Comparison of ENCODE assay signal across 14 cellular contexts in the genomic region with DNA sequence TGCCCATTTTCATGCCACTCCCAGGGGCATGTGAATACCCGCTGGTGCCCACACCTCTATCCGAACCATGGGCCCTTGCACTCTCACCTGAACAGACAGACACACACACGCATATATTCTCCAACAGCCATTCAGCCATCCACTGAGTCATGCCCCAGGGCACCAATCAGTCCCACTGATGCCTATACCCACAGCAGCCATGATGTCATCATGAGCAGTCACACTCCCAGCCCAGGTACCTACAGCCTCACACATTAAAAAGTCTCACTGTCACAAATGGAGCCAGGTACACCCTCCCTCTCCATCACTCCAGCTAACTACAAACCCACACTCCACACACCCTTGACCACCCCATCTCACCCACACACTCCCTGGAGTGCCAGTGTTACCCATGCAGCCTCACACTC. TPM values are rescaled to one million over a fixed set of nuclear protein-coding genes. Genes with fewer than 3 reads are reported as not detected.
DNase-seq lines count a peak whose midpoint lies in the region; ATAC-seq, FAIRE-seq and TF ChIP-seq lines count a peak whose summit lies in the region.
"Had no signal": no experiment of that assay in that cellular context is flagged by ENCODE, and none has a peak within 500 bp of the region (broad histone marks: within the 10 kb centered on the region; RNA-seq: fewer than 3 reads in every experiment).

No MANE protein-coding gene starts in this region.

- TF ChIP-seq POLR2A in thyroid gland (IDR thresholded peaks at IDR 0.05) (no peak), prostate gland (IDR thresholded peaks at IDR 0.05) (no peak)

- H3K27ac ChIP-seq in effector memory CD4-positive, alpha-beta T cell (ENCODE audit: insufficient read depth, low read length, poor library complexity, severe bottlenecking), result peak overlapping the region; percentile 88
- H3K27ac ChIP-seq in thyroid gland (no peak overlapping the region), prostate gland (no peak overlapping the region)

- peak overlapping the region; percentile 84 for H3K27ac Mint-ChIP-seq in activated CD4-positive, alpha-beta memory T cell treated with anti-CD3 and anti-CD28 coated beads for 36 hours

- H3K4me3 Mint-ChIP-seq in activated CD4-positive, alpha-beta memory T cell treated with anti-CD3 and anti-CD28 coated beads for 36 hours, result no peak overlapping the region
- H3K4me3 Mint-ChIP-seq: type B pancreatic cell had no signal

- H3K36me3 ChIP-seq in effector memory CD4-positive, alpha-beta T cell (ENCODE audit: control insufficient read depth, insufficient read depth, low read length), result peaks cover 61% of the 10 kb centered on the region
- H3K36me3 ChIP-seq in thyroid gland, result peaks cover 5 to 6% of the 10 kb centered on the region in 2 donors
- H3K36me3 ChIP-seq in prostate gland, result no peaks in the 10 kb centered on the region

- POLR2A ChIA-PET in activated CD4-positive, alpha-beta memory T cell treated with anti-CD3 and anti-CD28 coated beads for 36 hours (lab: Charles Lee), result no interaction called here

- intact Hi-C loops in activated CD4-positive, alpha-beta memory T cell treated with anti-CD3 and anti-CD28 coated beads for 36 hours (cut with micrococcal nuclease), result loop anchor here (10.0 kb wide), 1 partner anchor 1186 kb away; no protein-coding TSS in a partner anchor
- intact Hi-C loops in thyroid gland (cut with DNase I) (no loop called here), prostate gland (cut with DNase I) (no loop called here)

- CTCF ChIA-PET in activated CD4-positive, alpha-beta memory T cell treated with anti-CD3 and anti-CD28 coated beads for 36 hours (lab: Charles Lee), result no interaction called here

- no peak overlapping the region for H3K4me3 ChIP-seq in effector memory CD4-positive, alpha-beta T cell (ENCODE audit: insufficient read depth, low read depth, low read length, poor library complexity, severe bottlenecking)
- no peak overlapping the region for H3K4me3 ChIP-seq in thyroid gland (replicated peaks in 1 of 3)
- no peak overlapping the region for H3K4me3 ChIP-seq in prostate gland

- H3K4me1 ChIP-seq in effector memory CD4-positive, alpha-beta T cell (ENCODE audit: control insufficient read depth, insufficient read depth, low read length, poor library complexity, severe bottlenecking), result peaks cover 86% of the 10 kb centered on the region
- H3K4me1 ChIP-seq in thyroid gland, result peaks cover 0 to 34% of the 10 kb centered on the region in 2 donors
- H3K4me1 ChIP-seq in prostate gland (replicated peaks), result no peaks in the 10 kb centered on the region

- no peak for ATAC-seq in GM21360 (IDR thresholded peaks at IDR 0.05; ENCODE audit: unreplicated experiment)
- ATAC-seq: left colon had no signal

- H3K36me3 Mint-ChIP-seq in activated CD4-positive, alpha-beta memory T cell treated with anti-CD3 and anti-CD28 coated beads for 36 hours, result peaks cover 43% of the 10 kb centered on the region
- H3K36me3 Mint-ChIP-seq: type B pancreatic cell had no signal

- peaks cover 95% of the 10 kb centered on the region for H3K4me1 Mint-ChIP-seq in activated CD4-positive, alpha-beta memory T cell treated with anti-CD3 and anti-CD28 coated beads for 36 hours (ENCODE audit: low read depth)

- no peaks in the 10 kb centered on the region for H3K27me3 ChIP-seq in effector memory CD4-positive, alpha-beta T cell (replicated peaks; ENCODE audit: control insufficient read depth, insufficient read depth, low read length, poor library complexity, severe bottlenecking)
- H3K27me3 ChIP-seq in thyroid gland, result no peaks in the 10 kb centered on the region
- H3K27me3 ChIP-seq in prostate gland (replicated peaks; ENCODE audit: insufficient read depth), result no peaks in the 10 kb centered on the region

- H3K27me3 Mint-ChIP-seq in activated CD4-positive, alpha-beta memory T cell treated with anti-CD3 and anti-CD28 coated beads for 36 hours, result no peaks in the 10 kb centered on the region
- H3K27me3 Mint-ChIP-seq: type B pancreatic cell had no signal

- no peaks in the 10 kb centered on the region for H3K9me3 Mint-ChIP-seq in activated CD4-positive, alpha-beta memory T cell treated with anti-CD3 and anti-CD28 coated beads for 36 hours
- H3K9me3 Mint-ChIP-seq: type B pancreatic cell had no signal

- FAIRE-seq in HTR-8/SVneo (lab: Jason Lieb, UNC), result peak; percentile 36
- FAIRE-seq: D721Med, frontal cortex, GM12891 had no signal

- no peaks in the 10 kb centered on the region for H3K9me3 ChIP-seq in effector memory CD4-positive, alpha-beta T cell (ENCODE audit: control insufficient read depth, low read length)
- H3K9me3 ChIP-seq in thyroid gland (no peaks in the 10 kb centered on the region), prostate gland (no peaks in the 10 kb centered on the region)

- DNase-seq in HTR-8/SVneo (ENCODE audit: insufficient read length, low spot score), result no peak
- DNase-seq in activated CD4-positive, alpha-beta memory T cell treated with anti-CD3 and anti-CD28 coated beads for 36 hours, result peak; percentile 73
- DNase-seq in effector memory CD4-positive, alpha-beta T cell, result no peak
- DNase-seq in stimulated activated CD4-positive, alpha-beta T cell treated with anti-CD3 and anti-CD28 coated beads, Interleukin-4, amount 100 ng/mL, for 24 hours, result peak; percentile 68
- DNase-seq in thyroid gland, result no peak
- DNase-seq in DMS 273 (lab: John Stamatoyannopoulos, UW; ENCODE audit: unreplicated experiment), result no peak
- DNase-seq in prostate gland (ENCODE audit: low spot score), result no peak
- DNase-seq: left colon, NCI-H774 had no signal

- WGBS in thyroid gland, 2 donors, result 93 to 100% methylated on average over 3 of the region's 3 CpGs
- 89% methylated on average over 3 of the region's 3 CpGs for WGBS in prostate gland

- no peak for TF ChIP-seq CTCF in thyroid gland (IDR thresholded peaks at IDR 0.05)
- TF ChIP-seq CTCF in prostate gland (IDR thresholded peaks at IDR 0.05), result no peak

RNA-seq across cellular contexts. Expression of a gene that starts 12.2 kb away (rescaled TPM):
- total RNA-seq in activated CD4-positive, alpha-beta memory T cell treated with anti-CD3 and anti-CD28 coated beads for 36 hours, result 100 to 1,000 TPM; 112 TPM
- 10 to 100 TPM; 20.0 to 27.2 (median 21.3) TPM for total RNA-seq in thyroid gland
- total RNA-seq in prostate gland, result 10 to 100 TPM; 23.1 to 40.2 TPM

RNA-seq across cellular contexts. Expression of a gene that starts 41.5 kb away (rescaled TPM):
- under 1 TPM; 0.63 to 0.76 TPM for total RNA-seq in activated CD4-positive, alpha-beta memory T cell treated with anti-CD3 and anti-CD28 coated beads for 36 hours
- not detected for total RNA-seq in thyroid gland
- total RNA-seq in prostate gland, result under 1 TPM in 1 of 2 donors, not detected in 1; 0.11 TPM
- total RNA-seq: frontal cortex had no signal

Comparison
In these comparisons a context has a peak if more than half of its experiments do, and no peak if none do; other contexts are left out.
1. DNase-seq: peak in activated CD4-positive, alpha-beta memory T cell treated with anti-CD3 and anti-CD28 coated beads for 36 hours (single experiment) and stimulated activated CD4-positive, alpha-beta T cell treated with anti-CD3 and anti-CD28 coated beads, Interleukin-4, amount 100 ng/mL, for 24 hours (single experiment); none in HTR-8/SVneo (single experiment), effector memory CD4-positive, alpha-beta T cell (0 of 3), thyroid gland (0 of 2), DMS 273 (single experiment) and prostate gland (single experiment).